ENCODE assay signal across 8 cellular contexts in genomic region chr5:172417983-172418630, GRCh38. TPM values are rescaled to one million over a fixed set of nuclear protein-coding genes. Genes with fewer than 3 reads are reported as not detected.
DNase-seq lines count a peak whose midpoint lies in the region; ATAC-seq, FAIRE-seq and TF ChIP-seq lines count a peak whose summit lies in the region.

No MANE protein-coding gene starts in this region.

- intact Hi-C loops in pancreas (cut with DNase I) = no loop called here

- FAIRE-seq in pancreas (lab: Jason Lieb, UNC) = peak; percentile 26
- no peak for FAIRE-seq in GM12892 (lab: Jason Lieb, UNC)

- DNase-seq in BJ (ENCODE audit: low read depth) = peak; percentile 91
- DNase-seq in foreskin keratinocyte = peak; percentile 82 to 92
- peak; percentile 79 to 94 (median 89) for DNase-seq in pancreas
- DNase-seq in stimulated activated naive CD4-positive, alpha-beta T cell (lab: John Stamatoyannopoulos, UW) = no peak
- no peak for DNase-seq in GM12892 (ENCODE audit: insufficient read length)
- DNase-seq in UCSD-AML1 (lab: John Stamatoyannopoulos, UW; ENCODE audit: unreplicated experiment) = no peak
- no peak for DNase-seq in T-helper 2 cell

- no peak for TF ChIP-seq CTCF in BJ (IDR thresholded peaks at IDR 0.05; ENCODE audit: insufficient read depth, low read depth, low read length)
- no peak for TF ChIP-seq CTCF in foreskin keratinocyte (conservative IDR thresholded peaks at IDR 0.05)
- no peak for TF ChIP-seq CTCF in pancreas (IDR thresholded peaks at IDR 0.05)

- ATAC-seq in SK-N-SH treated with all-trans-retinoic acid at 6 μM for 48 hours = peak; percentile 82
- ATAC-seq in foreskin keratinocyte = peak; percentile 58
- ATAC-seq in pancreas = peak; percentile 68 to 80 (median 72)

- H3K27me3 ChIP-seq in BJ (ENCODE audit: control insufficient read depth, insufficient read depth, low read length) (no peaks in the 10 kb centered on the region), foreskin keratinocyte (no peaks in the 10 kb centered on the region), pancreas (no peaks in the 10 kb centered on the region)

- H3K36me3 ChIP-seq in BJ (ENCODE audit: control insufficient read depth, insufficient read depth, low read length) (peaks cover 10% of the 10 kb centered on the region), pancreas (no peaks in the 10 kb centered on the region)

- H3K27ac ChIP-seq in foreskin keratinocyte (no peak overlapping the region), pancreas (peak overlapping the region; percentile 58 to 88 (median 73))

- H3K9me3 ChIP-seq in pancreas = no peaks in the 10 kb centered on the region

- H3K4me1 ChIP-seq in foreskin keratinocyte = peaks cover 43% of the 10 kb centered on the region
- H3K4me1 ChIP-seq in pancreas = peaks cover 49 to 62% (median 49%) of the 10 kb centered on the region in 3 donors

- no peak overlapping the region for H3K4me3 ChIP-seq in BJ (ENCODE audit: low read depth, low read length)
- no peak overlapping the region for H3K4me3 ChIP-seq in pancreas

- CTCF ChIA-PET in BJ (lab: Yijun Ruan, JAX) = interaction anchor here (0.6 to 1.8 kb wide), 3 partner anchors 14 to 34 kb away, joined by 3 to 5 read pairs (median 4); no protein-coding TSS in a partner anchor

- WGBS in pancreas, 2 donors = 26 to 30% methylated on average over 10 of the region's 10 CpGs

- TF ChIP-seq POLR2A in GM12892 (IDR thresholded peaks at IDR 0.05; ENCODE audit: low read depth, low read length) = no peak

- POLR2A ChIA-PET in BJ (lab: Charles Lee) = no interaction called here

TF ChIP-seq in SK-N-SH treated with all-trans-retinoic acid at 6 μM for 48 hours, 23 proteins besides CTCF, POLR2A, EP300 and RAD21:
- TF ChIP-seq POU6F1 (CRISPR knock-in tag; IDR thresholded peaks at IDR 0.05; ENCODE audit: borderline replicate concordance, low read depth) (no peak), PATZ1 (CRISPR knock-in tag; IDR thresholded peaks at IDR 0.05; ENCODE audit: borderline replicate concordance) (peak; percentile 82), ZFP3 (CRISPR knock-in tag; IDR thresholded peaks at IDR 0.05) (0 out of 2 replicates have a peak, but pooled peaks have one; percentile 25), ARNTL (CRISPR knock-in tag; IDR thresholded peaks at IDR 0.05; ENCODE audit: borderline replicate concordance, low read depth) (no peak), ZNF70 (CRISPR knock-in tag; IDR thresholded peaks at IDR 0.05) (no peak), ESRRG (CRISPR knock-in tag; IDR thresholded peaks at IDR 0.05) (no peak), ZNF8 (CRISPR knock-in tag; IDR thresholded peaks at IDR 0.05) (no peak), ISL1 (CRISPR knock-in tag; IDR thresholded peaks at IDR 0.05) (0 out of 2 replicates have a peak, but pooled peaks have one; percentile 39), CSDC2 (CRISPR knock-in tag; IDR thresholded peaks at IDR 0.05) (no peak), TCF4 (CRISPR knock-in tag; IDR thresholded peaks at IDR 0.05; ENCODE audit: borderline replicate concordance) (no peak), SNAI2 (CRISPR knock-in tag; IDR thresholded peaks at IDR 0.05) (no peak)
- TF ChIP-seq, protein P1, sequence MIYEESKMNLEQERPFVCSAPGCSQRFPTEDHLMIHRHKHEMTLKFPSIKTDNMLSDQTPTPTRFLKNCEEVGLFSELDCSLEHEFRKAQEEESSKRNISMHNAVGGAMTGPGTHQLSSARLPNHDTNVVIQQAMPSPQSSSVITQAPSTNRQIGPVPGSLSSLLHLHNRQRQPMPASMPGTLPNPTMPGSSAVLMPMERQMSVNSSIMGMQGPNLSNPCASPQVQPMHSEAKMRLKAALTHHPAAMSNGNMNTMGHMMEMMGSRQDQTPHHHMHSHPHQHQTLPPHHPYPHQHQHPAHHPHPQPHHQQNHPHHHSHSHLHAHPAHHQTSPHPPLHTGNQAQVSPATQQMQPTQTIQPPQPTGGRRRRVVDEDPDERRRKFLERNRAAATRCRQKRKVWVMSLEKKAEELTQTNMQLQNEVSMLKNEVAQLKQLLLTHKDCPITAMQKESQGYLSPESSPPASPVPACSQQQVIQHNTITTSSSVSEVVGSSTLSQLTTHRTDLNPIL (CRISPR knock-in tag; IDR thresholded peaks at IDR 0.05; ENCODE audit: low read depth) = peak; percentile 48; the same call in 1 of the 2 replicates

RNA-seq across cellular contexts. Expression of gene SH3PXD2B, which starts 36.2 kb away (rescaled TPM):
- polyA plus RNA-seq in BJ (2011; rRNA removed) (11.6 and 15.5 TPM in 2 replicates), foreskin keratinocyte (16.2 and 18.1 TPM in 2 replicates), pancreas (1 to 10 TPM; 4.2 to 4.3 TPM)
- polyA minus RNA-seq in BJ (2011; rRNA and poly(A)+ RNA removed) = 14.1 and 15.0 TPM in 2 replicates
- total RNA-seq in foreskin keratinocyte (20.9 and 29.2 TPM in 2 replicates), pancreas (10 to 100 TPM in 5 of 6 donors, 1 to 10 TPM in 1; 9.7 to 24.9 (median 12.9) TPM)
- 0.95 TPM for polyA plus RNA-seq in GM12892 (2012; ENCODE audit: missing spikeins)

Comparison
In these comparisons a context has a peak if more than half of its experiments do, and no peak if none do; other contexts are left out.
1. DNase-seq: peak in BJ (single experiment), foreskin keratinocyte (2 of 2) and pancreas (6 of 6); none in stimulated activated naive CD4-positive, alpha-beta T cell (0 of 6), GM12892 (single experiment), UCSD-AML1 (single experiment) and T-helper 2 cell (0 of 5).
2. Peak in every context shown above with its lines, with median percentiles within 50 percentile points of each other: ATAC-seq.